In genomic region chr9:134002796-134003195, GRCh38 we compare ENCODE assay signal across 23 cellular contexts. TPM values are rescaled to one million over a fixed set of nuclear protein-coding genes. Genes with fewer than 3 reads are reported as not detected.
DNase-seq lines count a peak whose midpoint lies in the region; ATAC-seq, FAIRE-seq and TF ChIP-seq lines count a peak whose summit lies in the region.
"Had no signal": no experiment of that assay in that cellular context is flagged by ENCODE, and none has a peak within 500 bp of the region (broad histone marks: within the 10 kb centered on the region; RNA-seq: fewer than 3 reads in every experiment).

No MANE protein-coding gene starts in this region.

- DNase-seq in natural killer cell treated with Interleukin-12 subunit alpha and Interleukin-12 subunit beta and Interleukin-15 and Interleukin-18, amount 100 ng/mL, for 72 hours (ENCODE audit: low spot score) = peak; percentile 32
- DNase-seq in natural killer cell (no peak), kidney (peak; percentile 55), spleen (peak; percentile 30), testis (no peak)
- DNase-seq in activated CD4-positive, alpha-beta T cell treated with anti-CD3 and anti-CD28 coated beads for 36 hours = no peak
- DNase-seq: 8988T; ACHN; BE2C; C1 segment of cervical spinal cord; Caco-2; Calu3; CD4-positive, alpha-beta T cell; CD8-positive, alpha-beta T cell; DMS79 treated with DMSO at 0.1 percent for 48 hours; GF-D8 had no signal

- H3K4me3 ChIP-seq in kidney (ENCODE audit: low read length in 2 of 2) (no peak overlapping the region), spleen (no peak overlapping the region), testis (no peak overlapping the region)
- H3K4me3 ChIP-seq: BLaER1 had no signal

- no peaks in the 10 kb centered on the region for H3K36me3 ChIP-seq in kidney (ENCODE audit: control insufficient read depth in 1 of 2, insufficient read depth in 2 of 2, low read length in 2 of 2)
- H3K36me3 ChIP-seq in spleen = no peaks in the 10 kb centered on the region
- H3K36me3 ChIP-seq in testis (ENCODE audit: low read depth, missing control alignments) = no peaks in the 10 kb centered on the region
- H3K36me3 ChIP-seq: BE2C, BLaER1 had no signal

- H3K27me3 ChIP-seq in spleen (replicated peaks in 1 of 7) (peaks cover 0 to 37% (median 0%) of the 10 kb centered on the region in 7 donors), testis (no peaks in the 10 kb centered on the region)
- H3K27me3 ChIP-seq: BE2C, BLaER1 had no signal

- H3K9me3 Mint-ChIP-seq in natural killer cell treated with Interleukin-12 subunit alpha and Interleukin-12 subunit beta and Interleukin-15 and Interleukin-18, amount 100 ng/mL, for 72 hours = no peaks in the 10 kb centered on the region
- H3K9me3 Mint-ChIP-seq in natural killer cell = no peaks in the 10 kb centered on the region
- no peaks in the 10 kb centered on the region for H3K9me3 Mint-ChIP-seq in activated CD4-positive, alpha-beta T cell treated with anti-CD3 and anti-CD28 coated beads for 36 hours (ENCODE audit: low read depth)
- H3K9me3 Mint-ChIP-seq: CD14-positive monocyte; CD4-positive, alpha-beta T cell; CD8-positive, alpha-beta T cell had no signal

- H3K4me1 ChIP-seq in kidney (ENCODE audit: control insufficient read depth in 1 of 2, insufficient read depth in 1 of 2, low read depth in 1 of 2, low read length in 2 of 2) = no peaks in the 10 kb centered on the region
- no peaks in the 10 kb centered on the region for H3K4me1 ChIP-seq in spleen
- no peaks in the 10 kb centered on the region for H3K4me1 ChIP-seq in testis
- H3K4me1 ChIP-seq: Caco-2 had no signal

- no peaks in the 10 kb centered on the region for H3K9me3 ChIP-seq in kidney (ENCODE audit: control insufficient read depth in 1 of 2, low read length in 2 of 2)
- H3K9me3 ChIP-seq in spleen = no peaks in the 10 kb centered on the region
- H3K9me3 ChIP-seq in testis = no peaks in the 10 kb centered on the region
- H3K9me3 ChIP-seq: BE2C, BLaER1, Caco-2 had no signal

- no peak for TF ChIP-seq CTCF in natural killer cell (IDR thresholded peaks at IDR 0.05)
- TF ChIP-seq CTCF in kidney (IDR thresholded peaks at IDR 0.05; ENCODE audit: borderline replicate concordance, extremely low read depth, insufficient read depth) = no peak
- TF ChIP-seq CTCF in spleen (IDR thresholded peaks at IDR 0.05 in 8 of 11, conservative IDR thresholded peaks at IDR 0.05 in 3 of 11) = no peak
- TF ChIP-seq CTCF in testis (IDR thresholded peaks at IDR 0.05) = no peak

- H3K9ac ChIP-seq in kidney (ENCODE audit: low read length in 2 of 2) = no peak overlapping the region
- H3K9ac ChIP-seq: BLaER1 had no signal

- WGBS in spleen, 5 donors = 71 to 100% (median 88%) methylated on average over 2 of the region's 2 CpGs
- WGBS in testis, 2 donors = 71 to 100% methylated on average over 1 to 2 of the region's 2 CpGs

- H3K27ac ChIP-seq in kidney (ENCODE audit: low read depth in 2 of 2, low read length in 2 of 2) (no peak overlapping the region), spleen (no peak overlapping the region), testis (no peak overlapping the region)
- H3K27ac ChIP-seq: BLaER1 had no signal

- H3K4me3 Mint-ChIP-seq in natural killer cell treated with Interleukin-12 subunit alpha and Interleukin-12 subunit beta and Interleukin-15 and Interleukin-18, amount 100 ng/mL, for 72 hours = no peak overlapping the region
- no peak overlapping the region for H3K4me3 Mint-ChIP-seq in natural killer cell
- H3K4me3 Mint-ChIP-seq in activated CD4-positive, alpha-beta T cell treated with anti-CD3 and anti-CD28 coated beads for 36 hours = no peak overlapping the region
- H3K4me3 Mint-ChIP-seq: CD14-positive monocyte; CD4-positive, alpha-beta T cell; CD8-positive, alpha-beta T cell had no signal

- no peaks in the 10 kb centered on the region for H3K4me1 Mint-ChIP-seq in natural killer cell treated with Interleukin-12 subunit alpha and Interleukin-12 subunit beta and Interleukin-15 and Interleukin-18, amount 100 ng/mL, for 72 hours (ENCODE audit: low read depth in 2 of 2)
- no peaks in the 10 kb centered on the region for H3K4me1 Mint-ChIP-seq in natural killer cell
- H3K4me1 Mint-ChIP-seq in activated CD4-positive, alpha-beta T cell treated with anti-CD3 and anti-CD28 coated beads for 36 hours = no peaks in the 10 kb centered on the region
- H3K4me1 Mint-ChIP-seq: CD14-positive monocyte had no signal

- H3K27me3 Mint-ChIP-seq in natural killer cell treated with Interleukin-12 subunit alpha and Interleukin-12 subunit beta and Interleukin-15 and Interleukin-18, amount 100 ng/mL, for 72 hours = peaks cover 9 to 18% of the 10 kb centered on the region in 2 donors
- H3K27me3 Mint-ChIP-seq in natural killer cell (ENCODE audit: low read depth in 2 of 2) = peaks cover 2 to 10% of the 10 kb centered on the region in 2 donors
- peaks cover 2% of the 10 kb centered on the region for H3K27me3 Mint-ChIP-seq in activated CD4-positive, alpha-beta T cell treated with anti-CD3 and anti-CD28 coated beads for 36 hours

- ATAC-seq in natural killer cell treated with Interleukin-12 subunit alpha and Interleukin-12 subunit beta and Interleukin-15 and Interleukin-18, amount 100 ng/mL, for 72 hours = no peak
- ATAC-seq in natural killer cell = no peak
- ATAC-seq in activated CD4-positive, alpha-beta T cell treated with anti-CD3 and anti-CD28 coated beads for 36 hours = no peak
- ATAC-seq: CD8-positive, alpha-beta T cell had no signal

- H3K36me3 Mint-ChIP-seq in natural killer cell treated with Interleukin-12 subunit alpha and Interleukin-12 subunit beta and Interleukin-15 and Interleukin-18, amount 100 ng/mL, for 72 hours = no peaks in the 10 kb centered on the region
- no peaks in the 10 kb centered on the region for H3K36me3 Mint-ChIP-seq in natural killer cell
- no peaks in the 10 kb centered on the region for H3K36me3 Mint-ChIP-seq in activated CD4-positive, alpha-beta T cell treated with anti-CD3 and anti-CD28 coated beads for 36 hours (ENCODE audit: low read depth)
- H3K36me3 Mint-ChIP-seq: CD14-positive monocyte; CD8-positive, alpha-beta T cell had no signal

- TF ChIP-seq POLR2A in spleen (IDR thresholded peaks at IDR 0.05) = no peak
- TF ChIP-seq POLR2A in testis (IDR thresholded peaks at IDR 0.05) = no peak

- intact Hi-C loops in natural killer cell (cut with micrococcal nuclease) (no loop called here), kidney (cut with DNase I) (no loop called here), spleen (cut with DNase I; ENCODE audit: low total_unique reads) (no loop called here), testis (cut with DNase I; ENCODE audit: low total_unique reads) (no loop called here)
- intact Hi-C loops in activated CD4-positive, alpha-beta T cell treated with anti-CD3 and anti-CD28 coated beads for 36 hours (cut with DNase I, micrococcal nuclease) = no loop called here

- CTCF ChIA-PET in activated CD4-positive, alpha-beta T cell treated with anti-CD3 and anti-CD28 coated beads for 36 hours (lab: Charles Lee) = no interaction called here

- no peak overlapping the region for H3K27ac Mint-ChIP-seq in natural killer cell treated with Interleukin-12 subunit alpha and Interleukin-12 subunit beta and Interleukin-15 and Interleukin-18, amount 100 ng/mL, for 72 hours
- H3K27ac Mint-ChIP-seq in natural killer cell = no peak overlapping the region
- no peak overlapping the region for H3K27ac Mint-ChIP-seq in activated CD4-positive, alpha-beta T cell treated with anti-CD3 and anti-CD28 coated beads for 36 hours
- H3K27ac Mint-ChIP-seq: CD4-positive, alpha-beta T cell; CD8-positive, alpha-beta T cell had no signal

- POLR2A ChIA-PET in activated CD4-positive, alpha-beta T cell treated with anti-CD3 and anti-CD28 coated beads for 36 hours (lab: Charles Lee) = no interaction called here

- no peak for FAIRE-seq in kidney (lab: Jason Lieb, UNC)
- FAIRE-seq: A204.1, D721Med, G401.6, GM12891, GM19239 had no signal

RNA-seq across cellular contexts. Expression of gene VAV2, which starts 10.7 kb away (rescaled TPM):
- total RNA-seq in natural killer cell treated with Interleukin-12 subunit alpha and Interleukin-12 subunit beta and Interleukin-15 and Interleukin-18, amount 100 ng/mL, for 72 hours = 1 to 10 TPM; 1.9 to 6.7 TPM
- total RNA-seq in natural killer cell (1 to 10 TPM; 3.9 to 5.1 (median 4.8) TPM), kidney (47.1 TPM), spleen (10 to 100 TPM; 17.9 to 39.2 (median 31.3) TPM), testis (10 to 100 TPM; 12.2 to 14.1 TPM)
- polyA plus RNA-seq in kidney (ENCODE audit: insufficient read depth, low read depth, low replicate concordance) (22.3 TPM), spleen (10 to 100 TPM; 14.2 to 25.0 (median 15.0) TPM), testis (ENCODE audit: insufficient read depth, low read depth, low replicate concordance) (11.0 TPM)
- 1 to 10 TPM; 5.1 to 6.5 TPM for total RNA-seq in activated CD4-positive, alpha-beta T cell treated with anti-CD3 and anti-CD28 coated beads for 36 hours

RNA-seq across cellular contexts. Expression of gene BRD3OS, which starts 22.5 kb away (rescaled TPM):
- 10 to 100 TPM in 1 of 2 donors, 1 to 10 TPM in 1; 9.6 to 10.7 TPM for total RNA-seq in natural killer cell treated with Interleukin-12 subunit alpha and Interleukin-12 subunit beta and Interleukin-15 and Interleukin-18, amount 100 ng/mL, for 72 hours
- total RNA-seq in natural killer cell (1 to 10 TPM; 5.5 to 6.8 (median 6.5) TPM), kidney (24.4 TPM), spleen (10 to 100 TPM in 5 of 7 donors, 1 to 10 TPM in 2; 9.5 to 13.2 (median 11.3) TPM), testis (10 to 100 TPM; 18.9 to 19.0 TPM)
- polyA plus RNA-seq in kidney (ENCODE audit: insufficient read depth, low read depth, low replicate concordance) (16.5 TPM), spleen (10 to 100 TPM in 1 of 3 donors, 1 to 10 TPM in 2; 6.9 to 10.2 (median 9.8) TPM), testis (ENCODE audit: insufficient read depth, low read depth, low replicate concordance) (29.5 TPM)
- 10 to 100 TPM; 15.1 to 18.0 TPM for total RNA-seq in activated CD4-positive, alpha-beta T cell treated with anti-CD3 and anti-CD28 coated beads for 36 hours

Comparison
In these comparisons a context has a peak if more than half of its experiments do, and no peak if none do; other contexts are left out.
1. DNase-seq: peak in natural killer cell treated with Interleukin-12 subunit alpha and Interleukin-12 subunit beta and Interleukin-15 and Interleukin-18, amount 100 ng/mL, for 72 hours (single experiment), kidney (single experiment) and spleen (single experiment); none in natural killer cell (single experiment), testis (single experiment) and activated CD4-positive, alpha-beta T cell treated with anti-CD3 and anti-CD28 coated beads for 36 hours (single experiment).